In genomic region chr12:49188916-49189367, GRCh38 we compare ENCODE assay signal across 8 cellular contexts. TPM values are rescaled to one million over a fixed set of nuclear protein-coding genes. Genes with fewer than 3 reads are reported as not detected.
DNase-seq lines count a peak whose midpoint lies in the region; ATAC-seq and TF ChIP-seq lines count a peak whose summit lies in the region.

Gene TUBA1A, minus strand, starts transcription at chr12:49189080. Its CDS starts 101 bp downstream, at chr12:49188979.

- WGBS in right cardiac atrium: under 1% methylated on average over 26 of the region's 26 CpGs
- 0% methylated on average over 26 of the region's 26 CpGs for WGBS in aorta, 2 donors

- H3K36me3 ChIP-seq in ascending aorta (peaks cover 17 to 29% of the 10 kb centered on the region in 2 donors), aorta (ENCODE audit: control insufficient read depth in 1 of 2, insufficient read depth in 2 of 2, low read length in 1 of 2) (no peaks in the 10 kb centered on the region)

- H3K27me3 ChIP-seq in ascending aorta (no peaks in the 10 kb centered on the region), right cardiac atrium (ENCODE audit: control insufficient read depth, insufficient read depth) (no peaks in the 10 kb centered on the region), aorta (ENCODE audit: control insufficient read depth in 1 of 2, insufficient read depth in 2 of 2, low read length in 1 of 2) (no peaks in the 10 kb centered on the region)

- peak within 1 kb of the TSS; percentile 99 to 100 for H3K27ac ChIP-seq in ascending aorta
- peak within 1 kb of the TSS; percentile 73 for H3K27ac ChIP-seq in right cardiac atrium (ENCODE audit: low read length)
- H3K27ac ChIP-seq in aorta (ENCODE audit: low read depth in 1 of 2, low read length in 2 of 2): peak within 1 kb of the TSS; percentile 80 to 91

- ATAC-seq in HG02884 (IDR thresholded peaks at IDR 0.05; ENCODE audit: unreplicated experiment) (peak; percentile 88), right cardiac atrium (peak; percentile 94 to 97), aorta (ENCODE audit: low FRiP score) (peak; percentile 96)

- TF ChIP-seq POLR2A in GM15510 (IDR thresholded peaks at IDR 0.05; ENCODE audit: borderline replicate concordance, extremely low read depth, insufficient read length): peak; percentile 93

- DNase-seq in NCI-H1694 (lab: John Stamatoyannopoulos, UW) (peak; percentile 98), T-helper 2 cell (peak; percentile 78 to 100 (median 94)), ascending aorta (ENCODE audit: low spot score in 2 of 2) (peak; percentile 95 to 98), right cardiac atrium (peak; percentile 93 to 97 (median 95)), putamen (ENCODE audit: low spot score) (peak; percentile 100), aorta (peak; percentile 96 to 97)

- intact Hi-C loops in ascending aorta (cut with DNase I): loop anchor here (1.0 kb wide), 4 partner anchors 12 to 76 kb away; partner anchors contain the start of genes TUBA1B and TUBA1C
- intact Hi-C loops in right cardiac atrium (cut with DNase I): loop anchor here in 3 of 4 donors (5.0 to 10.0 kb wide), 4 partner anchors 43 to 57 kb away; partner anchors contain the start of gene TUBA1B (in 2 of the 3)
- intact Hi-C loops in aorta (cut with DNase I): loop anchor here (2.0 to 5.0 kb wide), 3 partner anchors 43 to 57 kb away; partner anchors contain the start of gene TUBA1B (in 2 of the 2)

- H3K4me1 ChIP-seq in ascending aorta: peaks cover 7 to 10% of the 10 kb centered on the region in 2 donors
- H3K4me1 ChIP-seq in right cardiac atrium (ENCODE audit: control insufficient read depth, insufficient read depth, low read length): no peaks in the 10 kb centered on the region
- no peaks in the 10 kb centered on the region for H3K4me1 ChIP-seq in aorta (ENCODE audit: control insufficient read depth in 1 of 2, insufficient read depth in 2 of 2, low read length in 2 of 2)

- TF ChIP-seq CTCF in ascending aorta (IDR thresholded peaks at IDR 0.05): no peak

- H3K4me3 ChIP-seq in ascending aorta (peak within 1 kb of the TSS; percentile 91 to 97), right cardiac atrium (ENCODE audit: low read length) (peak within 1 kb of the TSS; percentile 68), aorta (ENCODE audit: low read length in 2 of 2) (peak within 1 kb of the TSS; percentile 73 to 92)

- H3K9me3 ChIP-seq in ascending aorta (no peaks in the 10 kb centered on the region), right cardiac atrium (ENCODE audit: control insufficient read depth, low read length) (no peaks in the 10 kb centered on the region), aorta (ENCODE audit: control insufficient read depth, low read length) (no peaks in the 10 kb centered on the region)

RNA-seq across cellular contexts. Expression of gene TUBA1A, which starts in this region (rescaled TPM):
- 214 TPM for total RNA-seq in ascending aorta
- total RNA-seq in right cardiac atrium: 100 to 1,000 TPM in 2 of 4 donors, 10 to 100 TPM in 2; 75.6 to 136 (median 112) TPM
- polyA plus RNA-seq in right cardiac atrium: 149 TPM
- 100 to 1,000 TPM; 148 to 253 TPM for total RNA-seq in aorta
- 100 to 1,000 TPM; 102 to 172 TPM for polyA plus RNA-seq in aorta

Comparison
In these comparisons a context has a peak if more than half of its experiments do, and no peak if none do; other contexts are left out.
1. Peak in every context shown above with its lines: DNase-seq, ATAC-seq, H3K4me3 ChIP-seq and H3K27ac ChIP-seq.